Comparison of ENCODE assay signal across 1 cellular context in genomic region chr10:125060486-125060850, GRCh38.
TF ChIP-seq lines count a peak whose summit lies in the region.

No MANE protein-coding gene starts in this region.

TF ChIP-seq in endothelial cell of umbilical vein, 7 proteins besides CTCF, POLR2A, EP300 and RAD21 (continued from another document):
- no peak for TF ChIP-seq GATA2 (IDR thresholded peaks at IDR 0.05; ENCODE audit: insufficient read depth, insufficient read length, low read depth, low read length)
- no peak for TF ChIP-seq EZH2 (IDR thresholded peaks at IDR 0.05; ENCODE audit: borderline replicate concordance, low read depth, low read length, severe bottlenecking)
- TF ChIP-seq JUN (IDR thresholded peaks at IDR 0.05; ENCODE audit: borderline replicate concordance, insufficient read depth, insufficient read length, low read depth) = no peak
- no peak for TF ChIP-seq MYC (IDR thresholded peaks at IDR 0.05; ENCODE audit: low read depth, low read length)
- TF ChIP-seq FOS (IDR thresholded peaks at IDR 0.05; ENCODE audit: borderline replicate concordance, insufficient read depth, low read length) = no peak
TF ChIP-seq in endothelial cell of umbilical vein: peak in this region for 0.
